21 cellular contexts compared by ENCODE assay signal in genomic region chr12:88202500-88202899, GRCh38.
"Had no signal": no experiment of that assay in that cellular context is flagged by ENCODE, and none has a peak within 500 bp of the region (broad histone marks: within the 10 kb centered on the region; RNA-seq: fewer than 3 reads in every experiment).

No MANE protein-coding gene starts in this region.

- H3K27ac Mint-ChIP-seq: activated CD4-positive, alpha-beta memory T cell treated with anti-CD3 and anti-CD28 coated beads, Interleukin-2, amount 10 ng/mL, durations not matched to agents 7 days and 5 days; activated CD8-positive, alpha-beta memory T cell treated with anti-CD3 and anti-CD28 coated beads, Interleukin-2, amount 10 ng/mL, durations not matched to agents 7 days and 5 days; activated naive CD8-positive, alpha-beta T cell treated with anti-CD3 and anti-CD28 coated beads for 36 hours; endodermal cell; stimulated activated effector memory CD8-positive, alpha-beta T cell treated with anti-CD3 and anti-CD28 coated beads, Interleukin-12 subunit alpha, Interleukin-12 subunit beta, amount 100 ng/mL, for 72 hours had no signal

- H3K27me3 ChIP-seq: body of pancreas, dorsolateral prefrontal cortex, stomach, testis, upper lobe of left lung had no signal

- H3K4me3 Mint-ChIP-seq: activated CD4-positive, alpha-beta memory T cell treated with anti-CD3 and anti-CD28 coated beads, Interleukin-2, amount 10 ng/mL, durations not matched to agents 7 days and 5 days; activated CD8-positive, alpha-beta memory T cell treated with anti-CD3 and anti-CD28 coated beads, Interleukin-2, amount 10 ng/mL, durations not matched to agents 7 days and 5 days; activated naive CD8-positive, alpha-beta T cell treated with anti-CD3 and anti-CD28 coated beads for 36 hours; endodermal cell; naive thymus-derived CD8-positive, alpha-beta T cell; stimulated activated effector memory CD8-positive, alpha-beta T cell treated with anti-CD3 and anti-CD28 coated beads, Interleukin-12 subunit alpha, Interleukin-12 subunit beta, amount 100 ng/mL, for 72 hours had no signal

- H3K79me2 ChIP-seq: parathyroid adenoma had no signal

- H3K4me1 ChIP-seq: body of pancreas, parathyroid adenoma, stomach, testis, upper lobe of left lung had no signal

- H3K9ac ChIP-seq: parathyroid adenoma had no signal

- ATAC-seq: activated CD8-positive, alpha-beta memory T cell treated with anti-CD3 and anti-CD28 coated beads, Interleukin-2, amount 10 ng/mL, durations not matched to agents 7 days and 5 days; body of pancreas; lower lobe of right lung; naive thymus-derived CD8-positive, alpha-beta T cell; sciatic nerve; stimulated activated effector memory CD8-positive, alpha-beta T cell treated with anti-CD3 and anti-CD28 coated beads, Interleukin-12 subunit alpha, Interleukin-12 subunit beta, amount 100 ng/mL, for 72 hours had no signal

- H3K36me3 ChIP-seq: lower lobe of right lung, stomach, upper lobe of left lung had no signal

- H3K9me3 Mint-ChIP-seq: stimulated activated effector memory CD8-positive, alpha-beta T cell treated with anti-CD3 and anti-CD28 coated beads, Interleukin-12 subunit alpha, Interleukin-12 subunit beta, amount 100 ng/mL, for 72 hours had no signal

- H3K36me3 Mint-ChIP-seq: activated naive CD8-positive, alpha-beta T cell treated with anti-CD3 and anti-CD28 coated beads for 36 hours; stimulated activated effector memory CD8-positive, alpha-beta T cell treated with anti-CD3 and anti-CD28 coated beads, Interleukin-12 subunit alpha, Interleukin-12 subunit beta, amount 100 ng/mL, for 72 hours had no signal

- H2AFZ ChIP-seq: parathyroid adenoma had no signal

- H3K4me3 ChIP-seq: body of pancreas, dorsolateral prefrontal cortex, lower lobe of right lung, stomach, testis, upper lobe of left lung had no signal

- H3K27me3 Mint-ChIP-seq: activated CD4-positive, alpha-beta memory T cell treated with anti-CD3 and anti-CD28 coated beads, Interleukin-2, amount 10 ng/mL, durations not matched to agents 7 days and 5 days; activated CD8-positive, alpha-beta memory T cell treated with anti-CD3 and anti-CD28 coated beads, Interleukin-2, amount 10 ng/mL, durations not matched to agents 7 days and 5 days; activated naive CD8-positive, alpha-beta T cell treated with anti-CD3 and anti-CD28 coated beads for 36 hours had no signal

- H3K27ac ChIP-seq: body of pancreas, dorsolateral prefrontal cortex, lower lobe of right lung, parathyroid adenoma, stomach, testis, upper lobe of left lung had no signal

- H3K4me1 Mint-ChIP-seq: activated CD4-positive, alpha-beta memory T cell treated with anti-CD3 and anti-CD28 coated beads, Interleukin-2, amount 10 ng/mL, durations not matched to agents 7 days and 5 days; activated CD8-positive, alpha-beta memory T cell treated with anti-CD3 and anti-CD28 coated beads, Interleukin-2, amount 10 ng/mL, durations not matched to agents 7 days and 5 days; activated naive CD8-positive, alpha-beta T cell treated with anti-CD3 and anti-CD28 coated beads for 36 hours; endodermal cell; naive thymus-derived CD8-positive, alpha-beta T cell; stimulated activated effector memory CD8-positive, alpha-beta T cell treated with anti-CD3 and anti-CD28 coated beads, Interleukin-12 subunit alpha, Interleukin-12 subunit beta, amount 100 ng/mL, for 72 hours had no signal

- DNase-seq: activated CD4-positive, alpha-beta memory T cell treated with anti-CD3 and anti-CD28 coated beads, Interleukin-2, amount 10 ng/mL, durations not matched to agents 7 days and 5 days; activated CD4-positive, alpha-beta T cell treated with anti-CD3 and anti-CD28 coated beads for 48 hours; activated CD4-positive, CD25-positive, alpha-beta regulatory T cell; activated CD8-positive, alpha-beta memory T cell treated with anti-CD3 and anti-CD28 coated beads, Interleukin-2, amount 10 ng/mL, durations not matched to agents 7 days and 5 days; activated naive CD8-positive, alpha-beta T cell treated with anti-CD3 and anti-CD28 coated beads for 36 hours; amniotic stem cell; body of pancreas; dorsolateral prefrontal cortex; endodermal cell; glutamatergic neuron; hypothalamus; lower lobe of right lung; naive thymus-derived CD8-positive, alpha-beta T cell; stimulated activated CD4-positive, alpha-beta T cell treated with anti-CD3 and anti-CD28 coated beads, Interleukin-4, amount 100 ng/mL, for 24 hours; stomach; T-helper 9 cell; testis; upper lobe of left lung had no signal

- H3K9me3 ChIP-seq: body of pancreas, lower lobe of right lung, testis, upper lobe of left lung had no signal
